Comparison of ENCODE assay signal across 18 cellular contexts in the genomic region with DNA sequence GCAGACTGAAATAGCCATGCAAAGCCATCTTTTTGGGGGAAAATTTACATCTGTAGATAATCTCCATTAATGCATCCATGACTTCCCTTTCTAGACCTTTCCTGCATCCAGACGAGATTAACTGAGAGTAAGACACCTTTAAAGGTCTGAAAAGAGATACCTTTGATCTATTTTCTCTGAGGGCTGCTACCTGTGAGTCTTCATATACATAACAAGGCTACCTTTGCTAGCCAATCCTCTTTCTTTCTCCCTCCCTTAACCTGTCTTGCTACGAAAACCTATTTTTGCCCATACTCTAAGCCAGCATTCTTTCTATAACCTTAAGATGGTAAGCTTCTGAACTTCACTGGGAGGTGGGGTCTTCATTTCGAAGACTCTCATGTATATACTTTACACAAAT.
A peak's percentile ranks its signal among the peaks of the same experiment; 100 is the strongest.
DNase-seq lines count a peak whose midpoint lies in the region; ATAC-seq and TF ChIP-seq lines count a peak whose summit lies in the region.
"Had no signal": no experiment of that assay in that cellular context is flagged by ENCODE, and none has a peak within 500 bp of the region (broad histone marks: within the 10 kb centered on the region; RNA-seq: fewer than 3 reads in every experiment).

No MANE protein-coding gene starts in this region.

- H3K9me3 Mint-ChIP-seq in GM23338 (no peaks in the 10 kb centered on the region; the same call in 2 of the 3 replicates), WTC11 (peaks cover 11% of the 10 kb centered on the region)
- H3K9me3 Mint-ChIP-seq in CD4-positive, alpha-beta T cell, result peaks cover 6% of the 10 kb centered on the region

- ATAC-seq in GM23338, result peak; percentile 93
- peak; percentile 93 for ATAC-seq in WTC11
- ATAC-seq in CD4-positive, alpha-beta T cell (ENCODE audit: poor library complexity), result no peak
- ATAC-seq: GM12878 had no signal

- POLR2A ChIA-PET in WTC11 (lab: Charles Lee), result no interaction called here
- POLR2A ChIA-PET in CD4-positive, alpha-beta T cell (lab: Charles Lee), result no interaction called here

- H4K20me1 ChIP-seq in GM23338 (replicated peaks; ENCODE audit: insufficient read depth), result no peaks in the 10 kb centered on the region
- H4K20me1 ChIP-seq: BLaER1 had no signal

- H3K27me3 Mint-ChIP-seq in GM23338 (ENCODE audit: insufficient read depth, low read depth, poor library complexity), result no peaks in the 10 kb centered on the region
- H3K27me3 Mint-ChIP-seq in WTC11 (ENCODE audit: low read depth), result no peaks in the 10 kb centered on the region
- no peaks in the 10 kb centered on the region for H3K27me3 Mint-ChIP-seq in CD4-positive, alpha-beta T cell
- H3K27me3 Mint-ChIP-seq: B cell; CD4-positive, alpha-beta memory T cell had no signal

- DNase-seq in GM23338 (ENCODE audit: low spot score) (peak; percentile 73), WTC11 (ENCODE audit: low spot score) (no peak), iPS-NIHi11 (ENCODE audit: low spot score) (peak; percentile 11), D341Med (ENCODE audit: low spot score) (no peak)
- DNase-seq in CD4-positive, alpha-beta T cell, result no peak
- DNase-seq in central memory CD4-positive, alpha-beta T cell, result no peak
- DNase-seq: Calu3; CD4-positive, alpha-beta memory T cell; COR-L47; DMS153; DND-41; HFFc6 had no signal

- H3K4me3 ChIP-seq in GM23338, result peak overlapping the region; percentile 8; the same call in 1 of the 2 replicates
- H3K4me3 ChIP-seq: BLaER1, GM12878, HAP-1 had no signal

- peak overlapping the region; percentile 41; the same call in 1 of the 2 replicates for H3K4me2 ChIP-seq in GM23338
- H3K4me2 ChIP-seq: BLaER1 had no signal

- H3K9me3 ChIP-seq in CD4-positive, alpha-beta T cell (ENCODE audit: control insufficient read depth, low read length), result no peaks in the 10 kb centered on the region
- H3K9me3 ChIP-seq: BLaER1, HAP-1 had no signal

- H3K36me3 Mint-ChIP-seq in GM23338 (ENCODE audit: low read depth) (peaks cover 5% of the 10 kb centered on the region; the same call in 2 of the 3 replicates), WTC11 (peaks cover 8% of the 10 kb centered on the region)
- H3K36me3 Mint-ChIP-seq in CD4-positive, alpha-beta T cell (ENCODE audit: low read depth), result no peaks in the 10 kb centered on the region
- H3K36me3 Mint-ChIP-seq: CD4-positive, alpha-beta memory T cell had no signal

- H3K27me3 ChIP-seq in GM23338 (ENCODE audit: insufficient read depth), result no peaks in the 10 kb centered on the region
- H3K27me3 ChIP-seq in CD4-positive, alpha-beta T cell (ENCODE audit: control insufficient read depth, insufficient read depth, low read length), result no peaks in the 10 kb centered on the region
- H3K27me3 ChIP-seq: BLaER1 had no signal

- H3K27ac Mint-ChIP-seq in GM23338 (no peak overlapping the region), WTC11 (peak overlapping the region; percentile 53; the same call in 1 of the 2 replicates)
- H3K27ac Mint-ChIP-seq in CD4-positive, alpha-beta T cell, result no peak overlapping the region
- H3K27ac Mint-ChIP-seq: B cell; CD4-positive, alpha-beta memory T cell; HFFc6 had no signal

- intact Hi-C loops in CD4-positive, alpha-beta T cell (cut with DNase I, micrococcal nuclease), result no loop called here

- H3K4me1 Mint-ChIP-seq in GM23338 (peaks cover 25% of the 10 kb centered on the region), WTC11 (peaks cover 65% of the 10 kb centered on the region)
- no peaks in the 10 kb centered on the region for H3K4me1 Mint-ChIP-seq in CD4-positive, alpha-beta T cell (ENCODE audit: low read depth)
- H3K4me1 Mint-ChIP-seq: B cell; CD4-positive, alpha-beta memory T cell had no signal

- no peak overlapping the region for H2AFZ ChIP-seq in GM23338

- H3K9me2 ChIP-seq in GM23338 (ENCODE audit: insufficient read depth), result 0 out of 2 replicates have a peak, but pooled peaks cover 12% of the 10 kb centered on the region

- TF ChIP-seq CTCF in GM23338 (conservative IDR thresholded peaks at IDR 0.05; ENCODE audit: low read depth in 2 of 2) (no peak), WTC11 (IDR thresholded peaks at IDR 0.05) (no peak)
- no peak for TF ChIP-seq CTCF in CD4-positive, alpha-beta T cell (IDR thresholded peaks at IDR 0.05)

- H3K36me3 ChIP-seq in GM23338 (ENCODE audit: insufficient read depth), result no peaks in the 10 kb centered on the region
- H3K36me3 ChIP-seq: BLaER1, HAP-1 had no signal

- no peak overlapping the region for H3K27ac ChIP-seq in GM23338 (ENCODE audit: low read depth)
- H3K27ac ChIP-seq in CD4-positive, alpha-beta T cell (ENCODE audit: low read depth, low read length), result no peak overlapping the region
- H3K27ac ChIP-seq: 22Rv1, BLaER1, C4-2B had no signal

- CTCF ChIA-PET in WTC11 (lab: Charles Lee), result no interaction called here
- CTCF ChIA-PET in CD4-positive, alpha-beta T cell (lab: Charles Lee), result no interaction called here

- H3K4me3 Mint-ChIP-seq in GM23338 (no peak overlapping the region), WTC11 (no peak overlapping the region)
- H3K4me3 Mint-ChIP-seq in CD4-positive, alpha-beta T cell, result no peak overlapping the region
- H3K4me3 Mint-ChIP-seq: B cell; CD4-positive, alpha-beta memory T cell; HFFc6 had no signal

- peaks cover 54% of the 10 kb centered on the region for H3K4me1 ChIP-seq in GM23338 (ENCODE audit: insufficient read depth)
- H3K4me1 ChIP-seq: BLaER1 had no signal

- peaks cover 50% of the 10 kb centered on the region for H3K79me2 ChIP-seq in GM23338 (replicated peaks; ENCODE audit: insufficient read depth)

- H3F3A ChIP-seq in GM23338 (replicated peaks; ENCODE audit: low read depth), result no peaks in the 10 kb centered on the region

TF ChIP-seq in GM23338, 12 proteins besides CTCF, POLR2A, EP300 and RAD21 (continues in another document):
- TF ChIP-seq NANOG (IDR thresholded peaks at IDR 0.05; ENCODE audit: borderline replicate concordance), result no peak

TF ChIP-seq in WTC11, 78 proteins besides CTCF, POLR2A, EP300 and RAD21:
- no peak for TF ChIP-seq NR3C1 (CRISPR knock-in tag; conservative IDR thresholded peaks at IDR 0.05; ENCODE audit: low read depth)
- no peak for TF ChIP-seq RELA (CRISPR knock-in tag; IDR thresholded peaks at IDR 0.05; ENCODE audit: borderline replicate concordance)
- no peak for TF ChIP-seq ATF1 (CRISPR knock-in tag; IDR thresholded peaks at IDR 0.05)
- TF ChIP-seq ZNF671 (CRISPR knock-in tag; IDR thresholded peaks at IDR 0.05), result no peak
- TF ChIP-seq NFYB (CRISPR knock-in tag; conservative IDR thresholded peaks at IDR 0.05; ENCODE audit: low read depth), result no peak
- TF ChIP-seq, protein P1, sequence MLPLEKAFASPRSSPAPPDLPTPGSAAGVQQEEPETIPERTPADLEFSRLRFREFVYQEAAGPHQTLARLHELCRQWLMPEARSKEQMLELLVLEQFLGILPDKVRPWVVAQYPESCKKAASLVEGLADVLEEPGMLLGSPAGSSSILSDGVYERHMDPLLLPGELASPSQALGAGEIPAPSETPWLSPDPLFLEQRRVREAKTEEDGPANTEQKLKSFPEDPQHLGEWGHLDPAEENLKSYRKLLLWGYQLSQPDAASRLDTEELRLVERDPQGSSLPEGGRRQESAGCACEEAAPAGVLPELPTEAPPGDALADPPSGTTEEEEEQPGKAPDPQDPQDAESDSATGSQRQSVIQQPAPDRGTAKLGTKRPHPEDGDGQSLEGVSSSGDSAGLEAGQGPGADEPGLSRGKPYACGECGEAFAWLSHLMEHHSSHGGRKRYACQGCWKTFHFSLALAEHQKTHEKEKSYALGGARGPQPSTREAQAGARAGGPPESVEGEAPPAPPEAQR (CRISPR knock-in tag; IDR thresholded peaks at IDR 0.05), result no peak
TF ChIP-seq in WTC11: peak in this region for 0.

Comparison
In these comparisons a context has a peak if more than half of its experiments do, and no peak if none do; other contexts are left out.
1. DNase-seq: peak in GM23338 (single experiment) and iPS-NIHi11 (single experiment); none in WTC11 (single experiment), CD4-positive, alpha-beta T cell (0 of 10), central memory CD4-positive, alpha-beta T cell (single experiment) and D341Med (single experiment).